ENCODE assay signal across 20 cellular contexts in the genomic region with DNA sequence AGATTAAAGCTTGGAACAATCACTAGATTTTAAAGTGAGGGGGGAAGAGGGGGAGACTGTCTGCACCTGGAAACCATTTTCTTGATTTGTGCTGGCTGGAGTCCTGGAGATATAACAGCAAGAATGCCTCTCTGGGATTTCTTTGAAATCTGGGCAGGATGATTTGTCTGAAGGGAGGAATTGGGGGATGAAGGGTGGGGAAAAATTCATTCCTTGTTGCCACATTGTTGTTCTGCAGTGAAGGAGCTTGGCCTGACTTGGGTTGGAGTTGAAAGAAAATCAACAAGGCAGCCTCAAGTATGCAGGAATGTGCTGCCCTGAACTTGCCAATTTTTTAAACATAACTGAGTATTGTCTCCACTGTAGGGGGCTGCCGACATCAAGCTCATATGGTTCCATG.
DNase-seq lines count a peak whose midpoint lies in the region; ATAC-seq and TF ChIP-seq lines count a peak whose summit lies in the region.
"Had no signal": no experiment of that assay in that cellular context is flagged by ENCODE, and none has a peak within 500 bp of the region (broad histone marks: within the 10 kb centered on the region; RNA-seq: fewer than 3 reads in every experiment).

No MANE protein-coding gene starts in this region.

- H4K20me1 ChIP-seq in MM.1S (ENCODE audit: insufficient read depth, low read length), result no peaks in the 10 kb centered on the region

- no peak overlapping the region for H2AFZ ChIP-seq in MM.1S (ENCODE audit: low read length)

- TF ChIP-seq CTCF in astrocyte of the spinal cord (IDR thresholded peaks at IDR 0.05; ENCODE audit: low read depth, low read length), result no peak
- TF ChIP-seq CTCF in osteocyte (IDR thresholded peaks at IDR 0.05), result peak; percentile 11
- no peak for TF ChIP-seq CTCF in MM.1S (IDR thresholded peaks at IDR 0.05; ENCODE audit: low read length)

- no peak overlapping the region for H3K9ac ChIP-seq in MM.1S (ENCODE audit: low read length)

- H3F3A ChIP-seq in MM.1S (ENCODE audit: insufficient read depth, low read length), result no peaks in the 10 kb centered on the region

- H3K4me3 Mint-ChIP-seq in osteocyte (ENCODE audit: unreplicated experiment), result no peak overlapping the region
- H3K4me3 Mint-ChIP-seq: activated CD4-positive, alpha-beta T cell treated with anti-CD3 and anti-CD28 coated beads for 36 hours; CD8-positive, alpha-beta memory T cell; effector memory CD8-positive, alpha-beta T cell; naive thymus-derived CD4-positive, alpha-beta T cell had no signal

- no peak overlapping the region for H3K4me2 ChIP-seq in MM.1S (ENCODE audit: low read depth, low read length)

- H3K27me3 ChIP-seq in MM.1S (replicated peaks; ENCODE audit: insufficient read depth, low read length), result no peaks in the 10 kb centered on the region
- H3K27me3 ChIP-seq: foreskin keratinocyte had no signal

- H3K79me2 ChIP-seq in MM.1S (ENCODE audit: low read length), result no peaks in the 10 kb centered on the region

- no peak overlapping the region for H3K27ac ChIP-seq in MM.1S (ENCODE audit: low read length)
- H3K27ac ChIP-seq: foreskin keratinocyte had no signal

- H3K36me3 ChIP-seq in MM.1S (replicated peaks; ENCODE audit: insufficient read depth, low read length), result no peaks in the 10 kb centered on the region

- in situ Hi-C loops in astrocyte of the spinal cord (cut with HindIII; ENCODE audit: low sequenced_read_pairs), result no loop called here

- H3K4me3 ChIP-seq in astrocyte of the spinal cord (ENCODE audit: low read depth, low read length) (no peak overlapping the region), MM.1S (ENCODE audit: low read length) (no peak overlapping the region)

- no peaks in the 10 kb centered on the region for H3K9me2 ChIP-seq in MM.1S (replicated peaks; ENCODE audit: insufficient read depth, low read length)

- H3K36me3 Mint-ChIP-seq in osteocyte (ENCODE audit: unreplicated experiment), result no peaks in the 10 kb centered on the region
- H3K36me3 Mint-ChIP-seq: CD8-positive, alpha-beta memory T cell; naive thymus-derived CD4-positive, alpha-beta T cell had no signal

- no peaks in the 10 kb centered on the region for H3K27me3 Mint-ChIP-seq in osteocyte (ENCODE audit: unreplicated experiment)
- H3K27me3 Mint-ChIP-seq: activated CD4-positive, alpha-beta T cell treated with anti-CD3 and anti-CD28 coated beads for 36 hours had no signal

- H3K27ac Mint-ChIP-seq in osteocyte (ENCODE audit: unreplicated experiment), result peak overlapping the region; percentile 71
- H3K27ac Mint-ChIP-seq: activated CD4-positive, alpha-beta T cell treated with anti-CD3 and anti-CD28 coated beads for 36 hours; activated T-helper 2 cell treated with anti-CD3 and anti-CD28 coated beads, Interferon-gamma antibody, Interleukin-2, Interleukin-4, amounts not matched to agents 10 μg/mL and 5 μg/mL and 100 μg/mL, durations not matched to agents 14 hours and 24 hours and 36 hours; CD8-positive, alpha-beta memory T cell; effector memory CD8-positive, alpha-beta T cell; naive thymus-derived CD4-positive, alpha-beta T cell had no signal

- H3K4me1 Mint-ChIP-seq in osteocyte (ENCODE audit: unreplicated experiment), result peaks cover 35% of the 10 kb centered on the region
- H3K4me1 Mint-ChIP-seq: activated CD4-positive, alpha-beta T cell treated with anti-CD3 and anti-CD28 coated beads for 36 hours; CD8-positive, alpha-beta memory T cell; naive thymus-derived CD4-positive, alpha-beta T cell had no signal

- no peak for ATAC-seq in GM21360 (IDR thresholded peaks at IDR 0.05; ENCODE audit: unreplicated experiment)
- ATAC-seq: activated CD4-positive, alpha-beta T cell treated with anti-CD3 and anti-CD28 coated beads for 36 hours; effector memory CD8-positive, alpha-beta T cell; foreskin keratinocyte; naive thymus-derived CD4-positive, alpha-beta T cell had no signal

- no peaks in the 10 kb centered on the region for H3K4me1 ChIP-seq in MM.1S (ENCODE audit: low read length)
- H3K4me1 ChIP-seq: foreskin keratinocyte had no signal

- DNase-seq in GM03348 (ENCODE audit: low spot score), result peak; percentile 68
- DNase-seq in astrocyte of the spinal cord (ENCODE audit: low read depth, low spot score), result peak; percentile 83
- DNase-seq in fibroblast of the conjunctiva (ENCODE audit: low read depth), result peak; percentile 66
- DNase-seq in osteocyte (ENCODE audit: extremely low spot score, unreplicated experiment), result no peak
- DNase-seq in MM.1S, result no peak
- DNase-seq in activated T-cell treated with anti-CD3 and anti-CD28 coated beads, Interleukin-2, amount 50 U/mL, for 48 hours, result no peak
- DNase-seq in NCI-H69 (lab: John Stamatoyannopoulos, UW), result no peak
- DNase-seq: activated CD4-positive, alpha-beta T cell treated with anti-CD3 and anti-CD28 coated beads for 36 hours; CD8-positive, alpha-beta memory T cell; cerebellar nuclear complex; effector memory CD8-positive, alpha-beta T cell; foreskin keratinocyte; hypothalamus; mammary epithelial cell; naive thymus-derived CD4-positive, alpha-beta T cell; NCI-H1092; NCI-H526 treated with DMSO at 0.1 percent for 48 hours; stimulated activated CD4-positive, alpha-beta T cell treated with anti-CD3 and anti-CD28 coated beads, Interleukin-12 subunit alpha, Interleukin-12 subunit beta, amount 100 ng/mL, for 4 hours had no signal

- H3K9me3 ChIP-seq in MM.1S (replicated peaks; ENCODE audit: insufficient read depth, low read length), result no peaks in the 10 kb centered on the region

- H3K9me3 Mint-ChIP-seq in osteocyte (ENCODE audit: unreplicated experiment), result peaks cover 10% of the 10 kb centered on the region
- H3K9me3 Mint-ChIP-seq: activated T-helper 2 cell treated with anti-CD3 and anti-CD28 coated beads, Interferon-gamma antibody, Interleukin-2, Interleukin-4, amounts not matched to agents 10 μg/mL and 5 μg/mL and 100 μg/mL, durations not matched to agents 14 hours and 24 hours and 36 hours; CD8-positive, alpha-beta memory T cell; effector memory CD8-positive, alpha-beta T cell had no signal

Comparison
In these comparisons a context has a peak if more than half of its experiments do, and no peak if none do; other contexts are left out.
1. DNase-seq: peak in GM03348 (single experiment), astrocyte of the spinal cord (single experiment) and fibroblast of the conjunctiva (single experiment); none in osteocyte (single experiment), MM.1S (single experiment), activated T-cell treated with anti-CD3 and anti-CD28 coated beads, Interleukin-2, amount 50 U/mL, for 48 hours (0 of 2) and NCI-H69 (single experiment).